Comparison of ENCODE assay signal across 16 cellular contexts in the genomic region with DNA sequence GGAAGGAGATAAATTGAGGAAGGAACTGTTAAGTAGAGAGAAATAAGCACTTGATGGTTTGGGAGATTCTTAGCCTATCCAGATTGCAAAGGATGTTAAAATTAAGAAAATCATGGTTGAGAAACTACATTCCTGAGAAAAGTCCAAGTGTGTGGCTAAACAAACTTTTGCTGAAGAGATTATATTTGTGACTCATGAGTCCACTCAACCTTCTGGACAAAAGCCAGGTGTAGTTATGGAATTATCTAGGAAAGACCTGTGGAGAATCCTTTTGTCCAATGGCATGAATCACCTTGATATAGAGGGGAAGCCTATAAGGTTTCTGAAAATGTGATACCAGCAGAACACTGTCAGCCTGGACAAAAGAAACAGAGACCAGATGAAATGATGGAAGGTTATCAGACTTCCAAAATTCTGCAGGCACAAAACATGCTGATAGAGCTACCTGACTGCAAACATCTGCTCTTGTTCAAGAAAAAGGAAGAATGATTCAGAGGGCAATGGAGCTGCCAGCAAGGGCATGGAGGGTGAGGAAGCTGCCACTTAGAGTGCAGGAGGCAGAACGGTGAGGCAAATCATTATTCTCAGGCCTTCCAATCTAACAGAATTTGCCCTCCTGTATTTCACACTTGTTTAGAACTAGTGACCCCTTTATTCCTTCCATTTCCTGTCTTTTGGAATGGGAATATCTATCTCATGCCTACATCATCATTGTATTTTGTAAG.
A peak's percentile ranks its signal among the peaks of the same experiment; 100 is the strongest.
DNase-seq lines count a peak whose midpoint lies in the region; TF ChIP-seq lines count a peak whose summit lies in the region.
"Had no signal": no experiment of that assay in that cellular context is flagged by ENCODE, and none has a peak within 500 bp of the region (broad histone marks: within the 10 kb centered on the region; RNA-seq: fewer than 3 reads in every experiment).

No MANE protein-coding gene starts in this region.

- intact Hi-C loops in Calu3 (cut with micrococcal nuclease; ENCODE audit: unreplicated experiment), result no loop called here

- H3K9me3 ChIP-seq in trophoblast cell (ENCODE audit: insufficient read depth, low read depth, low read length), result no peaks in the 10 kb centered on the region
- H3K9me3 ChIP-seq: body of pancreas, heart left ventricle, upper lobe of left lung had no signal

- no peaks in the 10 kb centered on the region for H3K4me1 ChIP-seq in trophoblast cell (ENCODE audit: control insufficient read depth in 1 of 2, insufficient read depth in 2 of 2, low read length in 2 of 2)
- H3K4me1 ChIP-seq: body of pancreas, heart left ventricle, upper lobe of left lung had no signal

- no peaks in the 10 kb centered on the region for H3K27me3 Mint-ChIP-seq in Calu3 (ENCODE audit: unreplicated experiment)

- no peak overlapping the region for H2AK5ac ChIP-seq in trophoblast cell (ENCODE audit: low read length)

- no peak overlapping the region for H4K8ac ChIP-seq in trophoblast cell (ENCODE audit: low read depth, low read length)

- no peak overlapping the region for H3K23ac ChIP-seq in trophoblast cell (ENCODE audit: low read length)

- TF ChIP-seq CTCF in Calu3 (IDR thresholded peaks at IDR 0.05; ENCODE audit: unreplicated experiment) (no peak), astrocyte of the spinal cord (IDR thresholded peaks at IDR 0.05; ENCODE audit: low read depth, low read length) (no peak)

- no peaks in the 10 kb centered on the region for H3K79me1 ChIP-seq in trophoblast cell (ENCODE audit: low read length)

- no peak overlapping the region for H4K91ac ChIP-seq in trophoblast cell (ENCODE audit: low read depth, low read length)

- H3K4me3 Mint-ChIP-seq in Calu3 (ENCODE audit: low read depth, unreplicated experiment), result no peak overlapping the region

- CTCF ChIA-PET in Calu3 (lab: Charles Lee), result no interaction called here

- H2BK12ac ChIP-seq in trophoblast cell (ENCODE audit: low read length), result no peak overlapping the region

- H3K4me3 ChIP-seq in astrocyte of the spinal cord (ENCODE audit: low read depth, low read length) (no peak overlapping the region), trophoblast cell (ENCODE audit: low read depth, low read length) (no peak overlapping the region)
- H3K4me3 ChIP-seq: body of pancreas, heart left ventricle, upper lobe of left lung had no signal

- H3K27ac Mint-ChIP-seq in Calu3 (ENCODE audit: unreplicated experiment), result no peak overlapping the region

- no peaks in the 10 kb centered on the region for H3K9me3 Mint-ChIP-seq in Calu3 (ENCODE audit: low read depth, unreplicated experiment)

- H2BK5ac ChIP-seq in trophoblast cell (ENCODE audit: low read depth, low read length, poor library complexity), result no peak overlapping the region

- no peak overlapping the region for H4K12ac ChIP-seq in trophoblast cell (ENCODE audit: low read depth, low read length)

- H3K4ac ChIP-seq in trophoblast cell (ENCODE audit: low read depth, low read length), result no peak overlapping the region

- WGBS in trophoblast cell (ENCODE audit: extremely low coverage, insufficient coverage, insufficient read length), result no CpG with 5 or more reads among the region's 1 CpG

- no peaks in the 10 kb centered on the region for H3K36me3 ChIP-seq in trophoblast cell (ENCODE audit: control insufficient read depth in 1 of 2, insufficient read depth in 2 of 2, low read length in 2 of 2)
- H3K36me3 ChIP-seq: heart left ventricle, upper lobe of left lung had no signal

- H3K27ac ChIP-seq in trophoblast cell (ENCODE audit: low read depth, low read length), result no peak overlapping the region
- H3K27ac ChIP-seq: body of pancreas, heart left ventricle, KMS-11, upper lobe of left lung had no signal

- H3K36me3 Mint-ChIP-seq in Calu3 (ENCODE audit: insufficient read depth, unreplicated experiment), result peaks cover 4% of the 10 kb centered on the region

- DNase-seq in Calu3 (peak; percentile 19), HT1080 (ENCODE audit: low read depth) (peak; percentile 77), astrocyte of the spinal cord (ENCODE audit: low read depth, low spot score) (peak; percentile 67), kidney tubule cell (ENCODE audit: low spot score) (peak; percentile 86), NCI-H1436 (lab: John Stamatoyannopoulos, UW) (no peak), trophoblast cell (no peak), NCI-H1930 (lab: John Stamatoyannopoulos, UW) (no peak), HuH-7.5 (ENCODE audit: low spot score) (no peak)
- DNase-seq: activated gamma-delta T cell, body of pancreas, C1 segment of cervical spinal cord, GDM1, heart left ventricle, left colon, upper lobe of left lung had no signal

- no peaks in the 10 kb centered on the region for H3K27me3 ChIP-seq in trophoblast cell (ENCODE audit: insufficient read depth, low read length)
- H3K27me3 ChIP-seq: body of pancreas, heart left ventricle, upper lobe of left lung had no signal

- no peak overlapping the region for H3K18ac ChIP-seq in trophoblast cell (ENCODE audit: low read length)

- no peak overlapping the region for H2AFZ ChIP-seq in trophoblast cell (ENCODE audit: insufficient read depth, low read length, poor library complexity)

- no peak overlapping the region for H3K9ac ChIP-seq in trophoblast cell (ENCODE audit: low read length)
- H3K9ac ChIP-seq: KMS-11 had no signal

- no peak overlapping the region for H3K14ac ChIP-seq in trophoblast cell (ENCODE audit: low read length)

- no peaks in the 10 kb centered on the region for H3K79me2 ChIP-seq in trophoblast cell (ENCODE audit: control insufficient read depth, insufficient read depth, low read length, poor library complexity)

- in situ Hi-C loops in astrocyte of the spinal cord (cut with HindIII; ENCODE audit: low sequenced_read_pairs), result no loop called here

- peaks cover 25% of the 10 kb centered on the region for H3K4me1 Mint-ChIP-seq in Calu3 (ENCODE audit: low read depth, unreplicated experiment)

- no peak overlapping the region for H3K4me2 ChIP-seq in trophoblast cell (ENCODE audit: low read length)
- H3K4me2 ChIP-seq: KMS-11 had no signal

- BruUV-seq in Calu3 (replicated peaks; lab: Mats Ljungman, UMichigan), result no TSS peak

- H2BK120ac ChIP-seq in trophoblast cell (ENCODE audit: insufficient read depth, low read length, poor library complexity), result no peak overlapping the region

Comparison
In these comparisons a context has a peak if more than half of its experiments do, and no peak if none do; other contexts are left out.
1. DNase-seq: peak in Calu3 (single experiment), HT1080 (single experiment), astrocyte of the spinal cord (single experiment) and kidney tubule cell (single experiment); none in NCI-H1436 (single experiment), trophoblast cell (0 of 2), NCI-H1930 (0 of 2) and HuH-7.5 (single experiment).